Comparison of ENCODE assay signal across 2 cellular contexts in genomic region chr22:27186643-27187042, GRCh38.
TF ChIP-seq lines count a peak whose summit lies in the region.

No MANE protein-coding gene starts in this region.

TF ChIP-seq in GM23338, 12 proteins besides CTCF, POLR2A, EP300 and RAD21:
- no peak for TF ChIP-seq ZNF114 (CRISPR knock-in tag; IDR thresholded peaks at IDR 0.05)
- no peak for TF ChIP-seq POLR2AphosphoS5 (IDR thresholded peaks at IDR 0.05; ENCODE audit: low read depth)
- TF ChIP-seq ZNF331 (CRISPR knock-in tag; IDR thresholded peaks at IDR 0.05; ENCODE audit: low read depth) = no peak
- TF ChIP-seq, protein P1, sequence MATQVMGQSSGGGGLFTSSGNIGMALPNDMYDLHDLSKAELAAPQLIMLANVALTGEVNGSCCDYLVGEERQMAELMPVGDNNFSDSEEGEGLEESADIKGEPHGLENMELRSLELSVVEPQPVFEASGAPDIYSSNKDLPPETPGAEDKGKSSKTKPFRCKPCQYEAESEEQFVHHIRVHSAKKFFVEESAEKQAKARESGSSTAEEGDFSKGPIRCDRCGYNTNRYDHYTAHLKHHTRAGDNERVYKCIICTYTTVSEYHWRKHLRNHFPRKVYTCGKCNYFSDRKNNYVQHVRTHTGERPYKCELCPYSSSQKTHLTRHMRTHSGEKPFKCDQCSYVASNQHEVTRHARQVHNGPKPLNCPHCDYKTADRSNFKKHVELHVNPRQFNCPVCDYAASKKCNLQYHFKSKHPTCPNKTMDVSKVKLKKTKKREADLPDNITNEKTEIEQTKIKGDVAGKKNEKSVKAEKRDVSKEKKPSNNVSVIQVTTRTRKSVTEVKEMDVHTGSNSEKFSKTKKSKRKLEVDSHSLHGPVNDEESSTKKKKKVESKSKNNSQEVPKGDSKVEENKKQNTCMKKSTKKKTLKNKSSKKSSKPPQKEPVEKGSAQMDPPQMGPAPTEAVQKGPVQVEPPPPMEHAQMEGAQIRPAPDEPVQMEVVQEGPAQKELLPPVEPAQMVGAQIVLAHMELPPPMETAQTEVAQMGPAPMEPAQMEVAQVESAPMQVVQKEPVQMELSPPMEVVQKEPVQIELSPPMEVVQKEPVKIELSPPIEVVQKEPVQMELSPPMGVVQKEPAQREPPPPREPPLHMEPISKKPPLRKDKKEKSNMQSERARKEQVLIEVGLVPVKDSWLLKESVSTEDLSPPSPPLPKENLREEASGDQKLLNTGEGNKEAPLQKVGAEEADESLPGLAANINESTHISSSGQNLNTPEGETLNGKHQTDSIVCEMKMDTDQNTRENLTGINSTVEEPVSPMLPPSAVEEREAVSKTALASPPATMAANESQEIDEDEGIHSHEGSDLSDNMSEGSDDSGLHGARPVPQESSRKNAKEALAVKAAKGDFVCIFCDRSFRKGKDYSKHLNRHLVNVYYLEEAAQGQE (IDR thresholded peaks at IDR 0.05; ENCODE audit: unreplicated experiment) = no peak
- TF ChIP-seq JUNB (IDR thresholded peaks at IDR 0.05; ENCODE audit: unreplicated experiment) = no peak
- no peak for TF ChIP-seq ETS1 (IDR thresholded peaks at IDR 0.05)
- no peak for TF ChIP-seq EZH2 (IDR thresholded peaks at IDR 0.05; ENCODE audit: low read depth, unreplicated experiment)
- TF ChIP-seq CREB1 (CRISPR knock-in tag; IDR thresholded peaks at IDR 0.05; ENCODE audit: low read depth) = no peak
- TF ChIP-seq STAT1 (IDR thresholded peaks at IDR 0.05; ENCODE audit: unreplicated experiment) = no peak
- TF ChIP-seq, protein P2, sequence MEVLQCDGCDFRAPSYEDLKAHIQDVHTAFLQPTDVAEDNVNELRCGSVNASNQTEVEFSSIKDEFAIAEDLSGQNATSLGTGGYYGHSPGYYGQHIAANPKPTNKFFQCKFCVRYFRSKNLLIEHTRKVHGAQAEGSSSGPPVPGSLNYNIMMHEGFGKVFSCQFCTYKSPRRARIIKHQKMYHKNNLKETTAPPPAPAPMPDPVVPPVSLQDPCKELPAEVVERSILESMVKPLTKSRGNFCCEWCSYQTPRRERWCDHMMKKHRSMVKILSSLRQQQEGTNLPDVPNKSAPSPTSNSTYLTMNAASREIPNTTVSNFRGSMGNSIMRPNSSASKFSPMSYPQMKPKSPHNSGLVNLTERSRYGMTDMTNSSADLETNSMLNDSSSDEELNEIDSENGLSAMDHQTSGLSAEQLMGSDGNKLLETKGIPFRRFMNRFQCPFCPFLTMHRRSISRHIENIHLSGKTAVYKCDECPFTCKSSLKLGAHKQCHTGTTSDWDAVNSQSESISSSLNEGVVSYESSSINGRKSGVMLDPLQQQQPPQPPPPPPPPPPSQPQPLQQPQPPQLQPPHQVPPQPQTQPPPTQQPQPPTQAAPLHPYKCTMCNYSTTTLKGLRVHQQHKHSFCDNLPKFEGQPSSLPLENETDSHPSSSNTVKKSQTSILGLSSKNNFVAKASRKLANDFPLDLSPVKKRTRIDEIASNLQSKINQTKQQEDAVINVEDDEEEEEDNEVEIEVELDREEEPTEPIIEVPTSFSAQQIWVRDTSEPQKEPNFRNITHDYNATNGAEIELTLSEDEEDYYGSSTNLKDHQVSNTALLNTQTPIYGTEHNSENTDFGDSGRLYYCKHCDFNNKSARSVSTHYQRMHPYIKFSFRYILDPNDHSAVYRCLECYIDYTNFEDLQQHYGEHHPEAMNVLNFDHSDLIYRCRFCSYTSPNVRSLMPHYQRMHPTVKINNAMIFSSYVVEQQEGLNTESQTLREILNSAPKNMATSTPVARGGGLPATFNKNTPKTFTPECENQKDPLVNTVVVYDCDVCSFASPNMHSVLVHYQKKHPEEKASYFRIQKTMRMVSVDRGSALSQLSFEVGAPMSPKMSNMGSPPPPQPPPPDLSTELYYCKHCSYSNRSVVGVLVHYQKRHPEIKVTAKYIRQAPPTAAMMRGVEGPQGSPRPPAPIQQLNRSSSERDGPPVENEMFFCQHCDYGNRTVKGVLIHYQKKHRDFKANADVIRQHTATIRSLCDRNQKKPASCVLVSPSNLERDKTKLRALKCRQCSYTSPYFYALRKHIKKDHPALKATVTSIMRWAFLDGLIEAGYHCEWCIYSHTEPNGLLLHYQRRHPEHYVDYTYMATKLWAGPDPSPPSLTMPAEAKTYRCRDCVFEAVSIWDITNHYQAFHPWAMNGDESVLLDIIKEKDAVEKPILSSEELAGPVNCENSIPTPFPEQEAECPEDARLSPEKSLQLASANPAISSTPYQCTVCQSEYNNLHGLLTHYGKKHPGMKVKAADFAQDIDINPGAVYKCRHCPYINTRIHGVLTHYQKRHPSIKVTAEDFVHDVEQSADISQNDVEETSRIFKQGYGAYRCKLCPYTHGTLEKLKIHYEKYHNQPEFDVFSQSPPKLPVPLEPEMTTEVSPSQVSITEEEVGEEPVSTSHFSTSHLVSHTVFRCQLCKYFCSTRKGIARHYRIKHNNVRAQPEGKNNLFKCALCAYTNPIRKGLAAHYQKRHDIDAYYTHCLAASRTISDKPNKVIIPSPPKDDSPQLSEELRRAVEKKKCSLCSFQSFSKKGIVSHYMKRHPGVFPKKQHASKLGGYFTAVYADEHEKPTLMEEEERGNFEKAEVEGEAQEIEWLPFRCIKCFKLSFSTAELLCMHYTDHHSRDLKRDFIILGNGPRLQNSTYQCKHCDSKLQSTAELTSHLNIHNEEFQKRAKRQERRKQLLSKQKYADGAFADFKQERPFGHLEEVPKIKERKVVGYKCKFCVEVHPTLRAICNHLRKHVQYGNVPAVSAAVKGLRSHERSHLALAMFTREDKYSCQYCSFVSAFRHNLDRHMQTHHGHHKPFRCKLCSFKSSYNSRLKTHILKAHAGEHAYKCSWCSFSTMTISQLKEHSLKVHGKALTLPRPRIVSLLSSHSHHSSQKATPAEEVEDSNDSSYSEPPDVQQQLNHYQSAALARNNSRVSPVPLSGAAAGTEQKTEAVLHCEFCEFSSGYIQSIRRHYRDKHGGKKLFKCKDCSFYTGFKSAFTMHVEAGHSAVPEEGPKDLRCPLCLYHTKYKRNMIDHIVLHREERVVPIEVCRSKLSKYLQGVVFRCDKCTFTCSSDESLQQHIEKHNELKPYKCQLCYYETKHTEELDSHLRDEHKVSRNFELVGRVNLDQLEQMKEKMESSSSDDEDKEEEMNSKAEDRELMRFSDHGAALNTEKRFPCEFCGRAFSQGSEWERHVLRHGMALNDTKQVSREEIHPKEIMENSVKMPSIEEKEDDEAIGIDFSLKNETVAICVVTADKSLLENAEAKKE (CRISPR knock-in tag; IDR thresholded peaks at IDR 0.05) = no peak
- TF ChIP-seq EZH2phosphoT487 (IDR thresholded peaks at IDR 0.05; ENCODE audit: unreplicated experiment) = no peak
- TF ChIP-seq NANOG (IDR thresholded peaks at IDR 0.05; ENCODE audit: borderline replicate concordance) = no peak

TF ChIP-seq in K562, 482 proteins besides CTCF, POLR2A, EP300 and RAD21:
- TF ChIP-seq SPI1 (IDR thresholded peaks at IDR 0.05; ENCODE audit: borderline replicate concordance, low read depth, low read length) (no peak), MAFF (IDR thresholded peaks at IDR 0.05; ENCODE audit: low read length) (peak; percentile 7; the same call in 1 of the 2 replicates), C11orf30 (IDR thresholded peaks at IDR 0.05; ENCODE audit: low read depth) (peak; percentile 41; the same call in 1 of the 2 replicates), ARNT (IDR thresholded peaks at IDR 0.05) (no peak), MAFG (tag; conservative IDR thresholded peaks at IDR 0.05) (0 out of 2 replicates have a peak, but pooled peaks have one; percentile 15), ZNF316 (IDR thresholded peaks at IDR 0.05) (peak; percentile 41)
